ENCODE assay signal across 1 cellular context in the genomic region with DNA sequence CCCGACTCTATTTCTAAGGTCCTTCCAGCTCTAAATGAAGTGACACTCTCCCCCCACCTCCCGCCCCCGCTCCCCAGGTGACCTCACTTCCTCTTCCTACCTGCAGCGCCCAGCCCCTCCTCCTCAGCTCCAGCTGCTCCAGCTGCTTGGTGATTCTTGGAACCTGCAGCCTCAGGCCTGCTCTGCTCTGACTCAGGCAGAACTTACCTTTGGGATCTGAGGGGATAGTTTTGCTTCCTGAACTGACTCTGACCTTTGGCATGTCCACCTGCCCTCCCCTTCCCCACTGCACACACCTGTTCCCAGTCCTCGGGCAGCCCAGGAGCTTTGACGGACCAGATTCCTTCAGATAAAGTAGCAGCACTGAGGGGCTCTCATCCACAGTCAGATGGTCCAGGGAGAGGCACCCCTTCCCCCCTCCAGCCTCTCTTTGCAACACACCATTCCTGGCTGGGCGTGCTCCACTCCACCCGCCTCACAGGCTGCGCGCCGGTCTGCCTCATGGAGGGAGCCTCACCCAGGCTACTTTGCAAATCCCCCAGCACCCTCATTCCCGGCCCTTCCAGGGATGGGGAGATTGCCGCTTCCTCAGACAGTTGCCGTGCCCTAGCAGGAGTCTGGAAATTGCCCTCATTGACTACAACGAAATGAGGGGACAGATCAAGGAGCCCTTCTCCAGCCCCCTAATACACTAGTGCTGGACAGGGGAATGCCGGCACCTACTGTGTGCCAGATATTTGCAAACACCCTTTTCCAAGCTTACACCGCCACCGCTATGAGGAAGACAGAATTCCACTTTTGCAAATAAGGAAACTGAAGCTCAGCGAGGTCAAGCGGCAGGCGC.
TF ChIP-seq lines count a peak whose summit lies in the region.

No MANE protein-coding gene starts in this region.

TF ChIP-seq in HepG2, 621 proteins besides CTCF, POLR2A, EP300 and RAD21 (continued from another document and continues in another):
- 0 out of 2 replicates have a peak, but pooled peaks have one; percentile 19 for TF ChIP-seq ZNF646 (CRISPR knock-in tag; IDR thresholded peaks at IDR 0.05)
- TF ChIP-seq HMGXB4 (CRISPR knock-in tag; IDR thresholded peaks at IDR 0.05; ENCODE audit: borderline replicate concordance in 1 of 2, low read depth in 1 of 2) = peak in 1 of 2 experiments; percentile 44; a peak in 1 of 4 replicates
- TF ChIP-seq KLF12 (CRISPR knock-in tag; IDR thresholded peaks at IDR 0.05; ENCODE audit: borderline replicate concordance) = no peak
- TF ChIP-seq ZNF615 (CRISPR knock-in tag; IDR thresholded peaks at IDR 0.05; ENCODE audit: borderline replicate concordance) = peak; percentile 48; the same call in 1 of the 2 replicates
- TF ChIP-seq, protein P1, sequence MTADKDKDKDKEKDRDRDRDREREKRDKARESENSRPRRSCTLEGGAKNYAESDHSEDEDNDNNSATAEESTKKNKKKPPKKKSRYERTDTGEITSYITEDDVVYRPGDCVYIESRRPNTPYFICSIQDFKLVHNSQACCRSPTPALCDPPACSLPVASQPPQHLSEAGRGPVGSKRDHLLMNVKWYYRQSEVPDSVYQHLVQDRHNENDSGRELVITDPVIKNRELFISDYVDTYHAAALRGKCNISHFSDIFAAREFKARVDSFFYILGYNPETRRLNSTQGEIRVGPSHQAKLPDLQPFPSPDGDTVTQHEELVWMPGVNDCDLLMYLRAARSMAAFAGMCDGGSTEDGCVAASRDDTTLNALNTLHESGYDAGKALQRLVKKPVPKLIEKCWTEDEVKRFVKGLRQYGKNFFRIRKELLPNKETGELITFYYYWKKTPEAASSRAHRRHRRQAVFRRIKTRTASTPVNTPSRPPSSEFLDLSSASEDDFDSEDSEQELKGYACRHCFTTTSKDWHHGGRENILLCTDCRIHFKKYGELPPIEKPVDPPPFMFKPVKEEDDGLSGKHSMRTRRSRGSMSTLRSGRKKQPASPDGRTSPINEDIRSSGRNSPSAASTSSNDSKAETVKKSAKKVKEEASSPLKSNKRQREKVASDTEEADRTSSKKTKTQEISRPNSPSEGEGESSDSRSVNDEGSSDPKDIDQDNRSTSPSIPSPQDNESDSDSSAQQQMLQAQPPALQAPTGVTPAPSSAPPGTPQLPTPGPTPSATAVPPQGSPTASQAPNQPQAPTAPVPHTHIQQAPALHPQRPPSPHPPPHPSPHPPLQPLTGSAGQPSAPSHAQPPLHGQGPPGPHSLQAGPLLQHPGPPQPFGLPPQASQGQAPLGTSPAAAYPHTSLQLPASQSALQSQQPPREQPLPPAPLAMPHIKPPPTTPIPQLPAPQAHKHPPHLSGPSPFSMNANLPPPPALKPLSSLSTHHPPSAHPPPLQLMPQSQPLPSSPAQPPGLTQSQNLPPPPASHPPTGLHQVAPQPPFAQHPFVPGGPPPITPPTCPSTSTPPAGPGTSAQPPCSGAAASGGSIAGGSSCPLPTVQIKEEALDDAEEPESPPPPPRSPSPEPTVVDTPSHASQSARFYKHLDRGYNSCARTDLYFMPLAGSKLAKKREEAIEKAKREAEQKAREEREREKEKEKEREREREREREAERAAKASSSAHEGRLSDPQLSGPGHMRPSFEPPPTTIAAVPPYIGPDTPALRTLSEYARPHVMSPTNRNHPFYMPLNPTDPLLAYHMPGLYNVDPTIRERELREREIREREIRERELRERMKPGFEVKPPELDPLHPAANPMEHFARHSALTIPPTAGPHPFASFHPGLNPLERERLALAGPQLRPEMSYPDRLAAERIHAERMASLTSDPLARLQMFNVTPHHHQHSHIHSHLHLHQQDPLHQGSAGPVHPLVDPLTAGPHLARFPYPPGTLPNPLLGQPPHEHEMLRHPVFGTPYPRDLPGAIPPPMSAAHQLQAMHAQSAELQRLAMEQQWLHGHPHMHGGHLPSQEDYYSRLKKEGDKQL (CRISPR knock-in tag; IDR thresholded peaks at IDR 0.05; ENCODE audit: low read depth) = 0 out of 2 replicates have a peak, but pooled peaks have one; percentile 16
- TF ChIP-seq MATR3 (CRISPR knock-in tag; IDR thresholded peaks at IDR 0.05) = no peak
- TF ChIP-seq ZNF572 (CRISPR knock-in tag; IDR thresholded peaks at IDR 0.05) = 0 out of 2 replicates have a peak, but pooled peaks have one; percentile 50
- peak; percentile 91 for TF ChIP-seq TFAP4 (IDR thresholded peaks at IDR 0.05; ENCODE audit: borderline replicate concordance, low read depth)
- no peak for TF ChIP-seq GABPA (IDR thresholded peaks at IDR 0.05; ENCODE audit: low read depth, low read length)
- peak; percentile 90 for TF ChIP-seq GABPA (CRISPR knock-in tag; IDR thresholded peaks at IDR 0.05; ENCODE audit: low read depth)
- no peak for TF ChIP-seq KLF13 (CRISPR knock-in tag; IDR thresholded peaks at IDR 0.05)
- TF ChIP-seq ZNF607 (CRISPR knock-in tag; IDR thresholded peaks at IDR 0.05; ENCODE audit: borderline replicate concordance) = 0 out of 2 replicates have a peak, but pooled peaks have one; percentile 8
- peak; percentile 11; the same call in 1 of the 2 replicates for TF ChIP-seq NR2F2 (IDR thresholded peaks at IDR 0.05; ENCODE audit: borderline replicate concordance, low read depth)
- peak; percentile 58 for TF ChIP-seq MAX (IDR thresholded peaks at IDR 0.05)
- 0 out of 2 replicates have a peak, but pooled peaks have one; percentile 17 for TF ChIP-seq NR2F6 (IDR thresholded peaks at IDR 0.05)
- no peak for TF ChIP-seq NR2F6 (CRISPR knock-in tag; IDR thresholded peaks at IDR 0.05)
- no peak for TF ChIP-seq TEAD2 (CRISPR knock-in tag; IDR thresholded peaks at IDR 0.05)
- peak; percentile 9 for TF ChIP-seq ZNF891 (CRISPR knock-in tag; IDR thresholded peaks at IDR 0.05)
- TF ChIP-seq BORCS8-MEF2B (CRISPR knock-in tag; IDR thresholded peaks at IDR 0.05) = 0 out of 2 replicates have a peak, but pooled peaks have one; percentile 48
- no peak for TF ChIP-seq YEATS4 (CRISPR knock-in tag; IDR thresholded peaks at IDR 0.05; ENCODE audit: borderline replicate concordance)
- no peak for TF ChIP-seq KDM5B (CRISPR knock-in tag; IDR thresholded peaks at IDR 0.05; ENCODE audit: borderline replicate concordance)
- TF ChIP-seq ZNF709 (CRISPR knock-in tag; IDR thresholded peaks at IDR 0.05) = peak; percentile 51
- peak; percentile 74 for TF ChIP-seq HIVEP1 (CRISPR knock-in tag; IDR thresholded peaks at IDR 0.05)
- TF ChIP-seq FUBP1 (CRISPR knock-in tag; IDR thresholded peaks at IDR 0.05; ENCODE audit: borderline replicate concordance) = no peak
- 0 out of 2 replicates have a peak, but pooled peaks have one; percentile 28 for TF ChIP-seq ARNTL (CRISPR knock-in tag; IDR thresholded peaks at IDR 0.05)
- TF ChIP-seq, protein P2, sequence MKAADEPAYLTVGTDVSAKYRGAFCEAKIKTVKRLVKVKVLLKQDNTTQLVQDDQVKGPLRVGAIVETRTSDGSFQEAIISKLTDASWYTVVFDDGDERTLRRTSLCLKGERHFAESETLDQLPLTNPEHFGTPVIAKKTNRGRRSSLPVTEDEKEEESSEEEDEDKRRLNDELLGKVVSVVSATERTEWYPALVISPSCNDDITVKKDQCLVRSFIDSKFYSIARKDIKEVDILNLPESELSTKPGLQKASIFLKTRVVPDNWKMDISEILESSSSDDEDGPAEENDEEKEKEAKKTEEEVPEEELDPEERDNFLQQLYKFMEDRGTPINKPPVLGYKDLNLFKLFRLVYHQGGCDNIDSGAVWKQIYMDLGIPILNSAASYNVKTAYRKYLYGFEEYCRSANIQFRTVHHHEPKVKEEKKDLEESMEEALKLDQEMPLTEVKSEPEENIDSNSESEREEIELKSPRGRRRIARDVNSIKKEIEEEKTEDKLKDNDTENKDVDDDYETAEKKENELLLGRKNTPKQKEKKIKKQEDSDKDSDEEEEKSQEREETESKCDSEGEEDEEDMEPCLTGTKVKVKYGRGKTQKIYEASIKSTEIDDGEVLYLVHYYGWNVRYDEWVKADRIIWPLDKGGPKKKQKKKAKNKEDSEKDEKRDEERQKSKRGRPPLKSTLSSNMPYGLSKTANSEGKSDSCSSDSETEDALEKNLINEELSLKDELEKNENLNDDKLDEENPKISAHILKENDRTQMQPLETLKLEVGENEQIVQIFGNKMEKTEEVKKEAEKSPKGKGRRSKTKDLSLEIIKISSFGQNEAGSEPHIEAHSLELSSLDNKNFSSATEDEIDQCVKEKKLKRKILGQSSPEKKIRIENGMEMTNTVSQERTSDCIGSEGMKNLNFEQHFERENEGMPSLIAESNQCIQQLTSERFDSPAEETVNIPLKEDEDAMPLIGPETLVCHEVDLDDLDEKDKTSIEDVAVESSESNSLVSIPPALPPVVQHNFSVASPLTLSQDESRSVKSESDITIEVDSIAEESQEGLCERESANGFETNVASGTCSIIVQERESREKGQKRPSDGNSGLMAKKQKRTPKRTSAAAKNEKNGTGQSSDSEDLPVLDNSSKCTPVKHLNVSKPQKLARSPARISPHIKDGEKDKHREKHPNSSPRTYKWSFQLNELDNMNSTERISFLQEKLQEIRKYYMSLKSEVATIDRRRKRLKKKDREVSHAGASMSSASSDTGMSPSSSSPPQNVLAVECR (CRISPR knock-in tag; IDR thresholded peaks at IDR 0.05; ENCODE audit: borderline replicate concordance) = peak; percentile 4; the same call in 1 of the 2 replicates
